Comparison of ENCODE assay signal across 8 cellular contexts in genomic region chr22:29503811-29504372, GRCh38. TPM values are rescaled to one million over a fixed set of nuclear protein-coding genes. Genes with fewer than 3 reads are reported as not detected.
DNase-seq lines count a peak whose midpoint lies in the region; ATAC-seq and TF ChIP-seq lines count a peak whose summit lies in the region.

No MANE protein-coding gene starts in this region.

- in situ Hi-C loops in GM23248 (cut with MboI), result no loop called here

- no peaks in the 10 kb centered on the region for H3K36me3 Mint-ChIP-seq in natural killer cell

- H3K9ac ChIP-seq in GM23248, result no peak overlapping the region
- H3K9ac ChIP-seq in PC-3 (ENCODE audit: low read length), result no peak overlapping the region

- H2AFZ ChIP-seq in GM23248 (no peak overlapping the region), PC-3 (ENCODE audit: low read length) (no peak overlapping the region)

- no peak overlapping the region for H3K4me2 ChIP-seq in GM23248 (ENCODE audit: unreplicated experiment)
- no peak overlapping the region for H3K4me2 ChIP-seq in PC-3 (ENCODE audit: low read length)

- TF ChIP-seq CTCF in PC-3 (conservative IDR thresholded peaks at IDR 0.05; ENCODE audit: low read depth, low read length) (no peak), prostate gland (IDR thresholded peaks at IDR 0.05) (no peak), natural killer cell (IDR thresholded peaks at IDR 0.05) (no peak), omental fat pad (IDR thresholded peaks at IDR 0.05) (no peak)

- no peak for TF ChIP-seq POLR2A in prostate gland (IDR thresholded peaks at IDR 0.05)

- H3K79me2 ChIP-seq in GM23248 (ENCODE audit: insufficient read depth) (no peaks in the 10 kb centered on the region), PC-3 (ENCODE audit: low read length) (no peaks in the 10 kb centered on the region)

- H3K4me1 ChIP-seq in GM23248 (ENCODE audit: insufficient read depth), result no peaks in the 10 kb centered on the region; the same call in 1 of the 2 replicates
- H3K4me1 ChIP-seq in PC-3 (ENCODE audit: insufficient read depth, low read length), result no peaks in the 10 kb centered on the region
- no peaks in the 10 kb centered on the region for H3K4me1 ChIP-seq in prostate gland (replicated peaks)

- H4K20me1 ChIP-seq in GM23248 (ENCODE audit: insufficient read depth) (no peaks in the 10 kb centered on the region), PC-3 (ENCODE audit: low read length) (no peaks in the 10 kb centered on the region)

- no peaks in the 10 kb centered on the region for H3F3A ChIP-seq in GM23248 (ENCODE audit: insufficient read depth)
- no peaks in the 10 kb centered on the region for H3F3A ChIP-seq in PC-3 (ENCODE audit: low read length, unreplicated experiment)

- ATAC-seq in PC-3 (no peak; the same call in 1 of the 2 replicates), natural killer cell (no peak), omental fat pad (ENCODE audit: low FRiP score) (no peak)

- H3K27me3 ChIP-seq in GM23248 (replicated peaks; ENCODE audit: insufficient read depth), result no peaks in the 10 kb centered on the region
- no peaks in the 10 kb centered on the region for H3K27me3 ChIP-seq in PC-3 (ENCODE audit: low read length)
- H3K27me3 ChIP-seq in prostate gland (replicated peaks; ENCODE audit: insufficient read depth), result no peaks in the 10 kb centered on the region

- POLR2A ChIA-PET in PC-3 (lab: Charles Lee; ENCODE audit: unreplicated experiment), result no interaction called here

- DNase-seq in GM23248 (peak; percentile 82), PC-3 (peak; percentile 17), fibroblast of gingiva (ENCODE audit: low read depth) (peak; percentile 70), prostate gland (ENCODE audit: low spot score) (peak; percentile 39), natural killer cell (no peak), omental fat pad (ENCODE audit: low spot score) (no peak), DMS53 treated with DMSO at 0.1 percent for 48 hours (lab: John Stamatoyannopoulos, UW; ENCODE audit: unreplicated experiment) (no peak)
- DNase-seq in activated naive CD4-positive, alpha-beta T cell treated with anti-CD3 and anti-CD28 coated beads, Interleukin-2, amount 50 U/mL, for 16 hours, result no peak

- no peak overlapping the region for H3K4me3 Mint-ChIP-seq in natural killer cell

- H3K27ac ChIP-seq in GM23248 (peak overlapping the region; percentile 1; the same call in 1 of the 2 replicates), PC-3 (ENCODE audit: low read length) (no peak overlapping the region), prostate gland (peak overlapping the region in 1 of 2 donors; percentile 1)

- H3K36me3 ChIP-seq in GM23248 (ENCODE audit: low read depth) (peaks cover 21% of the 10 kb centered on the region; the same call in 1 of the 2 replicates), PC-3 (ENCODE audit: low read depth, low read length) (peaks cover 7% of the 10 kb centered on the region), prostate gland (no peaks in the 10 kb centered on the region)

- no peaks in the 10 kb centered on the region for H3K27me3 Mint-ChIP-seq in natural killer cell (ENCODE audit: low read depth in 2 of 2)

- no peaks in the 10 kb centered on the region for H3K4me1 Mint-ChIP-seq in natural killer cell

- peak overlapping the region in 1 of 2 donors; percentile 40 for H3K27ac Mint-ChIP-seq in natural killer cell

- H3K9me3 ChIP-seq in GM23248 (ENCODE audit: low read depth) (no peaks in the 10 kb centered on the region), PC-3 (ENCODE audit: low read length) (no peaks in the 10 kb centered on the region), prostate gland (no peaks in the 10 kb centered on the region)

- no peaks in the 10 kb centered on the region for H3K9me3 Mint-ChIP-seq in natural killer cell

- CTCF ChIA-PET in PC-3 (lab: Charles Lee), result no interaction called here

- H3K4me3 ChIP-seq in GM23248 (no peak overlapping the region), PC-3 (ENCODE audit: low read length) (no peak overlapping the region), prostate gland (no peak overlapping the region)

- no peaks in the 10 kb centered on the region for H3K9me2 ChIP-seq in GM23248 (ENCODE audit: insufficient read depth)
- no peaks in the 10 kb centered on the region for H3K9me2 ChIP-seq in PC-3 (replicated peaks; ENCODE audit: low read length)

- WGBS in GM23248 (ENCODE audit: low coverage in 1 of 2, low lambda C conversion rate in 2 of 2, missing lambda C conversion rate in 2 of 2), 2 experiments, result 56 to 62% methylated on average over 7 of the region's 7 CpGs
- 51% methylated on average over 7 of the region's 7 CpGs for WGBS in prostate gland

- no TSS peak for BruUV-seq in PC-3 (replicated peaks; lab: Mats Ljungman, UMichigan)

- intact Hi-C loops in PC-3 (cut with micrococcal nuclease) (no loop called here), prostate gland (cut with DNase I) (no loop called here), natural killer cell (cut with micrococcal nuclease) (no loop called here)

RNA-seq across cellular contexts. Expression of gene NEFH, which starts 23.9 kb away (rescaled TPM):
- 0.51 and 0.65 TPM in 2 replicates for total RNA-seq in GM23248 (2014; rRNA removed; shearing (Covaris generic))
- polyA plus RNA-seq in GM23248 (2016; fragmentation: Nextera tagmentation; extraction: Ambion mirVana), result 2.2 and 2.5 TPM in 2 replicates
- 0.29 TPM in 1 of 2 replicates, not detected in the other for total RNA-seq in PC-3 (2014; rRNA removed)
- 100 to 1,000 TPM; 149 to 887 TPM for total RNA-seq in prostate gland
- under 1 TPM; 0.09 to 0.48 (median 0.12) TPM for total RNA-seq in natural killer cell
- total RNA-seq in omental fat pad, result 1 to 10 TPM in 1 of 4 donors, under 1 TPM in 3; 0.32 to 1.4 (median 0.42) TPM

RNA-seq across cellular contexts. Expression of gene THOC5, which starts 49.7 kb away (rescaled TPM):
- 61.7 and 83.5 TPM in 2 replicates for total RNA-seq in GM23248 (2014; rRNA removed; shearing (Covaris generic))
- 46.9 and 48.9 TPM in 2 replicates for polyA plus RNA-seq in GM23248 (2016; fragmentation: Nextera tagmentation; extraction: Ambion mirVana)
- total RNA-seq in PC-3 (2014; rRNA removed) (32.8 and 33.9 TPM in 2 replicates), prostate gland (10 to 100 TPM; 27.5 to 57.9 TPM), natural killer cell (10 to 100 TPM; 42.4 to 62.5 (median 52.6) TPM), omental fat pad (10 to 100 TPM; 21.0 to 54.2 (median 29.4) TPM)

Comparison
In these comparisons a context has a peak if more than half of its experiments do, and no peak if none do; other contexts are left out.
1. DNase-seq: peak in GM23248 (single experiment), PC-3 (single experiment), fibroblast of gingiva (single experiment) and prostate gland (single experiment); none in natural killer cell (single experiment), activated naive CD4-positive, alpha-beta T cell treated with anti-CD3 and anti-CD28 coated beads, Interleukin-2, amount 50 U/mL, for 16 hours (single experiment), omental fat pad (single experiment) and DMS53 treated with DMSO at 0.1 percent for 48 hours (single experiment).
2. RNA of gene NEFH, which starts 23.9 kb away (total RNA-seq): 149 to 887 TPM in prostate gland; 0.51 to 0.65 TPM in GM23248, 0.32 to 1.4 TPM in omental fat pad, 0.09 to 0.48 TPM in natural killer cell and 0.29 TPM in PC-3; every median in the first group is over 10 times any median in the second.